Comparison of ENCODE assay signal across 27 cellular contexts in genomic region chr3:194455481-194455880, GRCh38.
"Had no signal": no experiment of that assay in that cellular context is flagged by ENCODE, and none has a peak within 500 bp of the region (broad histone marks: within the 10 kb centered on the region; RNA-seq: fewer than 3 reads in every experiment).

No MANE protein-coding gene starts in this region.

- H3K4me3 ChIP-seq: coronary artery, dorsolateral prefrontal cortex, esophagus squamous epithelium, gastrocnemius medialis, heart right ventricle, left lung, lower lobe of right lung, mucosa of descending colon had no signal

- H3K27ac ChIP-seq: coronary artery, dorsolateral prefrontal cortex, epithelial cell of prostate, esophagus squamous epithelium, gastrocnemius medialis, heart right ventricle, left lung, lower lobe of right lung had no signal

- FAIRE-seq: endometrium, islet of Langerhans, keratinocyte had no signal

- ATAC-seq: esophagus mucosa; gastrocnemius medialis; heart right ventricle; left cardiac atrium; left lung; left ventricle myocardium superior; lower lobe of right lung; mucosa of descending colon; naive thymus-derived CD8-positive, alpha-beta T cell had no signal

- H3K9me3 ChIP-seq: esophagus squamous epithelium, gastrocnemius medialis, heart right ventricle, left lung, lower lobe of right lung, mucosa of descending colon had no signal

- H3K4me1 ChIP-seq: esophagus squamous epithelium, gastrocnemius medialis, left lung, lower lobe of right lung had no signal

- DNase-seq: dermis blood vessel endothelial cell; dorsolateral prefrontal cortex; effector CD4-positive, alpha-beta T cell; effector memory CD4-positive, alpha-beta T cell; erythroblast; esophagus squamous epithelium; foreskin fibroblast; foreskin melanocyte; gastrocnemius medialis; glutamatergic neuron; head of caudate nucleus; heart right ventricle; hippocampal formation; left cardiac atrium; left lung; left ventricle myocardium superior; lower lobe of right lung; mesenchymal stem cell; mucosa of descending colon; naive B cell; naive thymus-derived CD8-positive, alpha-beta T cell had no signal
